In the genomic region with DNA sequence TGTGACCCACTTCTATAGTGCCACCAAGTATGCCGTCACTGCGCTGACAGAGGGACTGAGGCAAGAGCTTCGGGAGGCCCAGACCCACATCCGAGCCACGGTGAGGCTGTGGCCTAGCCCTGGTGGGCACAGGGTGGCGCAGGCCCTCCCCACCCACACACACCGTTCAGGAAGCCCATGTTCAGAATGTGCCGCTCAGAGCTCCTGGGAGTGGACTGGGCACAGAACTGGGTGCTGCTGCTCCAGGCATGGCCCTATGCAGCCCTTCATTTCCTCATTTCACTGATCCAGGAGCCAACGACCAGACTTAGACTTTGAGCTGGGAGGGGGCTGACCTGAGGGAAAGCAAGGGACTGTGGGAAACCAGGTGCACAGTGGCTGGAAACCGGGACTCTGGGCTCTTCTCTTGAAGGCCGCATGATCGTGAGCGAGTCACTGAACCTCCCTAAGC, we compare ENCODE assay signal across 20 cellular contexts. TPM values are rescaled to one million over a fixed set of nuclear protein-coding genes. Genes with fewer than 3 reads are reported as not detected.
DNase-seq lines count a peak whose midpoint lies in the region; ATAC-seq, FAIRE-seq and TF ChIP-seq lines count a peak whose summit lies in the region.
"Had no signal": no experiment of that assay in that cellular context is flagged by ENCODE, and none has a peak within 500 bp of the region (broad histone marks: within the 10 kb centered on the region; RNA-seq: fewer than 3 reads in every experiment).

No MANE protein-coding gene starts in this region.

- intact Hi-C loops in colonic mucosa (cut with DNase I), result no loop called here
- intact Hi-C loops in mucosa of descending colon (cut with DNase I, micrococcal nuclease), result no loop called here

- H3K4me3 ChIP-seq in Peyer's patch (peak overlapping the region in 1 of 4 donors; percentile 18), colonic mucosa (no peak overlapping the region), mucosa of descending colon (no peak overlapping the region), small intestine (ENCODE audit: low read depth in 1 of 2, low read length in 2 of 2) (peak overlapping the region in 1 of 2 donors; percentile 13)
- H3K4me3 ChIP-seq: GM12878, GM23248, HAP-1 had no signal

- H3K9me3 ChIP-seq in Peyer's patch (no peaks in the 10 kb centered on the region), colonic mucosa (no peaks in the 10 kb centered on the region), mucosa of descending colon (no peaks in the 10 kb centered on the region), small intestine (ENCODE audit: control insufficient read depth, low read depth) (no peaks in the 10 kb centered on the region)
- H3K9me3 ChIP-seq: BE2C, HAP-1 had no signal

- peak in 2 of 3 donors; percentile 84 to 85 for DNase-seq in Peyer's patch
- DNase-seq in colonic mucosa, result peak; percentile 75
- DNase-seq in mucosa of descending colon, result peak; percentile 58 to 79 (median 76)
- DNase-seq in small intestine, result peak; percentile 96
- DNase-seq in NCI-H1694 treated with DMSO at 0.1 percent for 48 hours (lab: John Stamatoyannopoulos, UW), result no peak
- DNase-seq: BE2C, COR-L47, DMS79, GM23248, KG1, NCI-H1092 treated with DMSO at 0.1 percent for 48 hours, NCI-H1436 treated with DMSO at 0.1 percent for 48 hours, NCI-H2029, NCI-H226, NCI-H510A treated with DMSO at 0.1 percent for 48 hours, NCI-H748 treated with DMSO at 0.1 percent for 48 hours had no signal

- H3K27ac ChIP-seq in Peyer's patch (peak overlapping the region in 3 of 4 donors; percentile 59 to 83 (median 83)), colonic mucosa (peak overlapping the region; percentile 60), small intestine (ENCODE audit: low read depth in 1 of 2, low read length in 1 of 2) (peak overlapping the region; percentile 87 to 93)
- H3K27ac ChIP-seq: GM23248 had no signal

- peak; percentile 68 to 85 for TF ChIP-seq POLR2A in Peyer's patch (IDR thresholded peaks at IDR 0.05)

- H3K9ac ChIP-seq in colonic mucosa (ENCODE audit: low read depth in 2 of 2, low read length in 2 of 2), result peak overlapping the region in 1 of 2 donors; percentile 60
- H3K9ac ChIP-seq: GM23248 had no signal

- WGBS in small intestine, 3 donors, result 27 to 59% (median 32%) methylated on average over 13 of the region's 13 CpGs

- ATAC-seq in mucosa of descending colon, result peak; percentile 42
- ATAC-seq in GM18867 (IDR thresholded peaks at IDR 0.05; ENCODE audit: unreplicated experiment), result no peak
- ATAC-seq in esophagus mucosa, result no peak
- ATAC-seq: GM12878 had no signal

- H3K27me3 ChIP-seq in Peyer's patch (no peaks in the 10 kb centered on the region), colonic mucosa (no peaks in the 10 kb centered on the region), small intestine (ENCODE audit: control insufficient read depth in 2 of 2, insufficient read depth in 2 of 2, low read length in 2 of 2) (no peaks in the 10 kb centered on the region)
- H3K27me3 ChIP-seq: BE2C had no signal

- no peak for FAIRE-seq in small intestine (lab: Jason Lieb, UNC)
- FAIRE-seq: GM12878 had no signal

- H3K36me3 ChIP-seq in Peyer's patch (peaks cover 0 to 7% (median 0%) of the 10 kb centered on the region in 3 donors), colonic mucosa (no peaks in the 10 kb centered on the region), mucosa of descending colon (ENCODE audit: low read depth) (no peaks in the 10 kb centered on the region), small intestine (ENCODE audit: control insufficient read depth in 2 of 2, insufficient read depth in 2 of 2, low read length in 2 of 2) (peaks cover 3 to 11% of the 10 kb centered on the region in 2 donors)

- H3K4me1 ChIP-seq in Peyer's patch (peaks cover 2 to 73% (median 11%) of the 10 kb centered on the region in 4 donors), colonic mucosa (peaks cover 19% of the 10 kb centered on the region), mucosa of descending colon (ENCODE audit: low read depth) (peaks cover 54% of the 10 kb centered on the region), small intestine (ENCODE audit: control insufficient read depth in 2 of 2, insufficient read depth in 1 of 2, low read depth in 1 of 2, low read length in 1 of 2) (peaks cover 8 to 10% of the 10 kb centered on the region in 2 donors)
- H3K4me1 ChIP-seq: BE2C had no signal

- TF ChIP-seq CTCF in Peyer's patch (IDR thresholded peaks at IDR 0.05) (no peak), colonic mucosa (IDR thresholded peaks at IDR 0.05) (no peak), mucosa of descending colon (IDR thresholded peaks at IDR 0.05) (no peak)

RNA-seq across cellular contexts. Expression of gene MRM1, which starts 2.4 kb away (rescaled TPM):
- total RNA-seq in Peyer's patch (10 to 100 TPM in 3 of 4 donors, 1 to 10 TPM in 1; 6.6 to 18.8 (median 13.9) TPM), colonic mucosa (10 to 100 TPM in 1 of 2 donors, 1 to 10 TPM in 1; 6.2 to 26.5 TPM), mucosa of descending colon (10 to 100 TPM in 1 of 3 donors, 1 to 10 TPM in 2; 8.2 to 12.8 (median 8.3) TPM), esophagus mucosa (4.8 TPM)
- polyA plus RNA-seq in small intestine, result 10 to 100 TPM; 15.4 to 20.6 (median 16.8) TPM

RNA-seq across cellular contexts. Expression of gene DHRS11, which starts 7.3 kb away (rescaled TPM):
- 100 to 1,000 TPM in 3 of 4 donors, 10 to 100 TPM in 1; 63.5 to 436 (median 424) TPM for total RNA-seq in Peyer's patch
- 100 to 1,000 TPM; 147 to 191 TPM for total RNA-seq in colonic mucosa
- 100 to 1,000 TPM; 146 to 295 (median 162) TPM for total RNA-seq in mucosa of descending colon
- 100 to 1,000 TPM; 195 to 654 (median 639) TPM for polyA plus RNA-seq in small intestine
- 8.4 TPM for total RNA-seq in esophagus mucosa

RNA-seq across cellular contexts. Expression of gene GGNBP2, which starts 54.3 kb away (rescaled TPM):
- total RNA-seq in Peyer's patch (100 to 1,000 TPM in 1 of 4 donors, 10 to 100 TPM in 3; 90.5 to 124 (median 96.8) TPM), colonic mucosa (10 to 100 TPM; 67.6 to 81.0 TPM), mucosa of descending colon (10 to 100 TPM; 80.4 to 93.4 (median 90.7) TPM), esophagus mucosa (43.6 TPM)
- 10 to 100 TPM; 40.1 to 64.9 (median 64.0) TPM for polyA plus RNA-seq in small intestine
